ENCODE assay signal across 17 cellular contexts in the genomic region with DNA sequence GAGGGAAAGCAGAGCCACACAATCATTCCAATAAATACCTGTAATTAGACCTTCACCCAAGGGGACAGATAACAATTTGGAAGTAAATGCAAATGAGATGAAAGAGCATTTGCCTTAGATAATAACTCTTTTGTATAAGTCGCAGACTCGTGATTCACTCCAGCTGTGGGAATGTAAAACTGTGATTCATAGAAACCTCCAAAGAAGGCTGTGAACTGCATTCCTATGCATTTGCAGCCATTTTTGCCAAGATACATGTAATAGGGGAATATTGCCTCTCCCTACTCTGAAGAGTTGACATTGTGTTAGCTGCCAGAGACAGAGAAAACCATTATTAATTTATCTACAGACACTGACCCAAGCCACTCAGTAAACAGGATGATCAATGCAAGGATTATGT.
A peak's percentile ranks its signal among the peaks of the same experiment; 100 is the strongest.
DNase-seq lines count a peak whose midpoint lies in the region; ATAC-seq, FAIRE-seq and TF ChIP-seq lines count a peak whose summit lies in the region.
"Had no signal": no experiment of that assay in that cellular context is flagged by ENCODE, and none has a peak within 500 bp of the region (broad histone marks: within the 10 kb centered on the region; RNA-seq: fewer than 3 reads in every experiment).

No MANE protein-coding gene starts in this region.

- no peak overlapping the region for H3K56ac ChIP-seq in H1 (replicated peaks; ENCODE audit: insufficient read length, low read depth, low read length)

- H3K9me3 ChIP-seq in PC-3 (ENCODE audit: low read length) (no peaks in the 10 kb centered on the region), H1 (ENCODE audit: insufficient read depth in 2 of 2, low read depth in 1 of 2, low read length in 1 of 2) (no peaks in the 10 kb centered on the region), gastrocnemius medialis (no peaks in the 10 kb centered on the region)
- H3K9me3 ChIP-seq: ovary, upper lobe of right lung had no signal

- H3K27me3 ChIP-seq in PC-3 (ENCODE audit: low read length): no peaks in the 10 kb centered on the region
- no peaks in the 10 kb centered on the region for H3K27me3 ChIP-seq in H1 (replicated peaks in 1 of 4; ENCODE audit: control insufficient read depth in 3 of 4, extremely low read depth in 1 of 4, insufficient read depth in 3 of 4, low read length in 3 of 4)
- H3K27me3 ChIP-seq in gastrocnemius medialis: no peaks in the 10 kb centered on the region
- H3K27me3 ChIP-seq: ovary, upper lobe of right lung had no signal

- intact Hi-C loops in PC-3 (cut with micrococcal nuclease): loop anchor here (10.0 kb wide), 1 partner anchor 220 kb away; no protein-coding TSS in a partner anchor
- intact Hi-C loops in gastrocnemius medialis (cut with DNase I; ENCODE audit: low total_unique reads): no loop called here

- H2AK5ac ChIP-seq in H1 (ENCODE audit: low read depth, low read length): no peak overlapping the region

- TF ChIP-seq RAD21 in H1 (IDR thresholded peaks at IDR 0.05 in 1 of 2, conservative IDR thresholded peaks at IDR 0.05 in 1 of 2; ENCODE audit: low read depth in 2 of 2, low read length in 2 of 2): no peak

- ATAC-seq in PC-3 (peak; percentile 61), HG03108 (IDR thresholded peaks at IDR 0.05; ENCODE audit: unreplicated experiment) (no peak), gastrocnemius medialis (no peak)
- ATAC-seq: upper lobe of right lung had no signal

- peak overlapping the region; percentile 59 for H3K27ac ChIP-seq in PC-3 (ENCODE audit: low read length)
- H3K27ac ChIP-seq in H1 (ENCODE audit: low read depth, low read length): no peak overlapping the region
- H3K27ac ChIP-seq in gastrocnemius medialis: no peak overlapping the region
- H3K27ac ChIP-seq: ovary, upper lobe of right lung had no signal

- H3K79me1 ChIP-seq in H1 (ENCODE audit: low read depth, low read length): no peaks in the 10 kb centered on the region

- no peak overlapping the region for H4K5ac ChIP-seq in H1 (ENCODE audit: insufficient read length, low read depth, low read length)

- no peak overlapping the region for H2AFZ ChIP-seq in PC-3 (ENCODE audit: low read length)
- H2AFZ ChIP-seq in H1 (ENCODE audit: low read length): 0 out of 2 replicates have a peak overlapping the region, but pooled peaks have one; percentile 22

- no peak for FAIRE-seq in H1 (lab: Jason Lieb, UNC)
- FAIRE-seq: GM12891 had no signal

- no peak overlapping the region for H2BK15ac ChIP-seq in H1 (ENCODE audit: low read length)

- H3F3A ChIP-seq in PC-3 (ENCODE audit: low read length, unreplicated experiment): no peaks in the 10 kb centered on the region

- POLR2A ChIA-PET in PC-3 (lab: Charles Lee; ENCODE audit: unreplicated experiment): no interaction called here
- POLR2A ChIA-PET in H1 (lab: Charles Lee; ENCODE audit: partially characterized antibody): no interaction called here

- H4K20me1 ChIP-seq in PC-3 (ENCODE audit: low read length) (no peaks in the 10 kb centered on the region), H1 (replicated peaks in 1 of 2; ENCODE audit: control insufficient read depth in 1 of 2, insufficient read depth in 2 of 2, low read length in 2 of 2) (no peaks in the 10 kb centered on the region)

- H3K9me2 ChIP-seq in PC-3 (replicated peaks; ENCODE audit: low read length): no peaks in the 10 kb centered on the region

- H3K14ac ChIP-seq in H1 (ENCODE audit: insufficient read length): no peak overlapping the region

- H3K4me3 ChIP-seq in PC-3 (ENCODE audit: low read length) (no peak overlapping the region), H1 (ENCODE audit: extremely low read depth in 1 of 4, insufficient read depth in 2 of 4, low read depth in 3 of 4, low read length in 4 of 4) (no peak overlapping the region), gastrocnemius medialis (no peak overlapping the region)
- H3K4me3 ChIP-seq: ovary, upper lobe of right lung had no signal

- H3K4me2 ChIP-seq in PC-3 (ENCODE audit: low read length) (peak overlapping the region; percentile 20), H1 (ENCODE audit: insufficient read depth in 1 of 2, low read depth in 2 of 2, low read length in 2 of 2) (no peak overlapping the region)

- in situ Hi-C loops in gastrocnemius medialis (cut with MboI; ENCODE audit: low sequenced_read_pairs in 4 of 4): no loop called here

- peak; percentile 13 for DNase-seq in AG08395 (ENCODE audit: low spot score)
- peak; percentile 84 for DNase-seq in PC-3
- no peak for DNase-seq in H1 (ENCODE audit: low read depth in 1 of 2, low spot score in 2 of 2)
- DNase-seq in medulla oblongata (ENCODE audit: extremely low spot score): peak; percentile 13
- DNase-seq in SIG-M5 (lab: John Stamatoyannopoulos, UW): no peak
- DNase-seq in gastrocnemius medialis: no peak
- DNase-seq in UCSD-AML1 (lab: John Stamatoyannopoulos, UW; ENCODE audit: unreplicated experiment): no peak
- DNase-seq: activated CD4-positive, alpha-beta T cell treated with anti-CD3 and anti-CD28 coated beads, Interleukin-2, amount 10 ng/mL, durations not matched to agents 7 days and 5 days; AML-193; anterior cingulate cortex; mesendoderm; MM.1S; ovary; stimulated activated CD8-positive, alpha-beta memory T cell treated with anti-CD3 and anti-CD28 coated beads, Interleukin-4, amount 100 ng/mL, for 48 hours; upper lobe of right lung had no signal

- TF ChIP-seq POLR2A in H1 (IDR thresholded peaks at IDR 0.05; ENCODE audit: control extremely low read depth in 1 of 2, low read depth in 2 of 2, low read length in 2 of 2) (no peak), gastrocnemius medialis (IDR thresholded peaks at IDR 0.05) (no peak)

- H3K9ac ChIP-seq in PC-3 (ENCODE audit: low read length) (no peak overlapping the region; the same call in 1 of the 2 replicates), H1 (replicated peaks in 1 of 4; ENCODE audit: extremely low read depth in 1 of 4, low read depth in 3 of 4, low read length in 3 of 4) (no peak overlapping the region)

- H3K36me3 ChIP-seq in PC-3 (ENCODE audit: low read depth, low read length) (no peaks in the 10 kb centered on the region), H1 (ENCODE audit: control insufficient read depth in 2 of 4, insufficient read depth in 4 of 4, low read length in 3 of 4) (no peaks in the 10 kb centered on the region), gastrocnemius medialis (no peaks in the 10 kb centered on the region)
- H3K36me3 ChIP-seq: ovary, upper lobe of right lung had no signal

- H4K91ac ChIP-seq in H1 (replicated peaks; ENCODE audit: insufficient read length, low read length): no peak overlapping the region

- H2BK5ac ChIP-seq in H1 (ENCODE audit: low read depth, low read length): no peak overlapping the region

- CTCF ChIA-PET in PC-3 (lab: Charles Lee): no interaction called here
- CTCF ChIA-PET in H1 (lab: Charles Lee; ENCODE audit: partially characterized antibody): interaction anchor here (1.4 kb wide), 1 partner anchor 19 kb away, joined by 3 read pairs; no protein-coding TSS in a partner anchor

- no TSS peak for BruUV-seq in PC-3 (replicated peaks; lab: Mats Ljungman, UMichigan)

- no peak overlapping the region for H2BK12ac ChIP-seq in H1 (ENCODE audit: low read depth, low read length)

- TF ChIP-seq CTCF in PC-3 (conservative IDR thresholded peaks at IDR 0.05; ENCODE audit: low read depth, low read length) (no peak), H1 (IDR thresholded peaks at IDR 0.05; ENCODE audit: control extremely low read depth in 1 of 3, insufficient read depth in 1 of 3, low read depth in 1 of 3, low read length in 3 of 3) (no peak), gastrocnemius medialis (IDR thresholded peaks at IDR 0.05 in 4 of 5, conservative IDR thresholded peaks at IDR 0.05 in 1 of 5) (no peak)

- no peak overlapping the region for H2BK120ac ChIP-seq in H1 (replicated peaks; ENCODE audit: low read depth, low read length)

- H4K8ac ChIP-seq in H1 (ENCODE audit: extremely low read depth, insufficient read depth, low read length): no peak overlapping the region

- no peak overlapping the region for H3K4ac ChIP-seq in H1 (replicated peaks; ENCODE audit: insufficient read length, low read depth, low read length)

- H3K79me2 ChIP-seq in PC-3 (ENCODE audit: low read length) (no peaks in the 10 kb centered on the region), H1 (ENCODE audit: control insufficient read depth in 1 of 2, insufficient read depth in 2 of 2, low read length in 2 of 2) (no peaks in the 10 kb centered on the region)

- H3K23me2 ChIP-seq in H1 (ENCODE audit: low read depth, low read length): no peaks in the 10 kb centered on the region

- H3K18ac ChIP-seq in H1 (ENCODE audit: extremely low read depth, low read length): no peak overlapping the region

- WGBS in H1 (ENCODE audit: extremely low coverage in 1 of 2, insufficient coverage in 1 of 2, insufficient read length in 1 of 2, insufficient replicate concordance in 2 of 2, low coverage in 1 of 2, low lambda C conversion rate in 2 of 2, missing lambda C conversion rate in 1 of 2), 2 experiments: 74% methylated on average over 2 of the region's 2 CpGs; no CpG with 5 or more reads in 1 of the 2 experiments

- no peak for TF ChIP-seq EP300 in H1 (IDR thresholded peaks at IDR 0.05; ENCODE audit: borderline replicate concordance in 1 of 2, low read depth in 2 of 2, low read length in 2 of 2)

- no peak overlapping the region for H2BK20ac ChIP-seq in H1 (ENCODE audit: low read length)

- H3K4me1 ChIP-seq in PC-3 (ENCODE audit: insufficient read depth, low read length) (peaks cover 36% of the 10 kb centered on the region), H1 (replicated peaks in 1 of 4; ENCODE audit: control insufficient read depth in 3 of 4, insufficient read depth in 4 of 4, low read length in 3 of 4) (peaks cover 2 to 6% (median 4%) of the 10 kb centered on the region in 4 experiments; a peak in 5 of 7 replicates), gastrocnemius medialis (peaks cover 0 to 4% of the 10 kb centered on the region in 2 donors)

- no peak overlapping the region for H3K23ac ChIP-seq in H1 (ENCODE audit: insufficient read length)

TF ChIP-seq in H1, 55 proteins besides CTCF, POLR2A, EP300 and RAD21:
- TF ChIP-seq BCL11A (IDR thresholded peaks at IDR 0.05; ENCODE audit: low read depth in 2 of 2, low read length in 2 of 2): no peak
- TF ChIP-seq KDM1A (IDR thresholded peaks at IDR 0.05; ENCODE audit: borderline replicate concordance, low read length): no peak
- TF ChIP-seq PHF8 (conservative IDR thresholded peaks at IDR 0.05; ENCODE audit: low read depth, low read length): no peak
- no peak for TF ChIP-seq POLR2AphosphoS5 (IDR thresholded peaks at IDR 0.05; ENCODE audit: low read depth, low read length)
- TF ChIP-seq SIX5 (IDR thresholded peaks at IDR 0.05; ENCODE audit: low read depth, low read length): no peak

Comparison
In these comparisons a context has a peak if more than half of its experiments do, and no peak if none do; other contexts are left out.
1. DNase-seq: peak in AG08395 (single experiment), PC-3 (single experiment) and medulla oblongata (single experiment); none in H1 (0 of 2), SIG-M5 (single experiment), gastrocnemius medialis (0 of 2) and UCSD-AML1 (single experiment).